ENCODE assay signal across 10 cellular contexts in the genomic region with DNA sequence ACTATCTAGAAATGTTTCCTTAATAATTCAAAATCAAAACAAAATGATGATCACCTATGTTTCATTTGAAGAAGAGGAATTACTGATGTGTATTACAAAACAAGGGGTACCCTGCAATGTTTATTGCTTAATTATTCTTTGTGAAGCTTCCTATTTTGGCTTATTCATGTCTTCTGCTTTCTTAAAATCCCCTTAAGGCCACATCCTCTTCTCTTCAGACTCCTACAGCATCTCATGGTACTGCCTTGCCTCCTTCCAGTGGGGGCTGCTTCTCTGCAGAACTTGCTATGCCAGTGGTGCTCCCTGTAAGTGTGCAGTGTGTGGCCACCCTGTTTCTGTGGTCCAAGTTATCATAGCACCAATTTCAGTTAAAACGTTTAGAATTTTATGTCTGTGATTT. TPM values are rescaled to one million over a fixed set of nuclear protein-coding genes. Genes with fewer than 3 reads are reported as not detected.
DNase-seq lines count a peak whose midpoint lies in the region; ATAC-seq and TF ChIP-seq lines count a peak whose summit lies in the region.
"Had no signal": no experiment of that assay in that cellular context is flagged by ENCODE, and none has a peak within 500 bp of the region (broad histone marks: within the 10 kb centered on the region; RNA-seq: fewer than 3 reads in every experiment).

No MANE protein-coding gene starts in this region.

- peaks cover 22% of the 10 kb centered on the region for H3K4me1 Mint-ChIP-seq in dendritic cell treated with granulocyte-macrophage colony-stimulating factor and Interleukin-4, amounts not matched to agents 40 ng/mL and 50 ng/mL, for 4 days (ENCODE audit: low read depth)

- no peak overlapping the region for H3K4me3 ChIP-seq in GM12864 (ENCODE audit: low read depth, low read length)
- H3K4me3 ChIP-seq in ovary = no peak overlapping the region
- H3K4me3 ChIP-seq: thoracic aorta had no signal

- no peaks in the 10 kb centered on the region for H3K27me3 Mint-ChIP-seq in dendritic cell treated with granulocyte-macrophage colony-stimulating factor and Interleukin-4, amounts not matched to agents 40 ng/mL and 50 ng/mL, for 4 days

- H3K9me3 Mint-ChIP-seq in dendritic cell treated with granulocyte-macrophage colony-stimulating factor and Interleukin-4, amounts not matched to agents 40 ng/mL and 50 ng/mL, for 4 days = no peaks in the 10 kb centered on the region

- TF ChIP-seq CTCF in GM12864 (IDR thresholded peaks at IDR 0.05; ENCODE audit: low read depth, low read length, missing control alignments) (no peak), ovary (IDR thresholded peaks at IDR 0.05) (no peak)

- no peak overlapping the region for H3K27ac ChIP-seq in ovary
- H3K27ac ChIP-seq: thoracic aorta had no signal

- peaks cover 5% of the 10 kb centered on the region for H3K4me1 ChIP-seq in ovary (ENCODE audit: insufficient read depth)

- no peak for TF ChIP-seq EP300 in ovary (IDR thresholded peaks at IDR 0.05)

- H3K36me3 ChIP-seq in ovary = no peaks in the 10 kb centered on the region
- H3K36me3 ChIP-seq: thoracic aorta had no signal

- no peaks in the 10 kb centered on the region for H3K27me3 ChIP-seq in ovary

- peak; percentile 15 for DNase-seq in GM12864 (ENCODE audit: low read depth)
- DNase-seq in D341Med (ENCODE audit: low spot score) = no peak
- DNase-seq in ovary = no peak
- no peak for DNase-seq in DMS 273 (lab: John Stamatoyannopoulos, UW; ENCODE audit: unreplicated experiment)
- no peak for DNase-seq in stimulated activated CD4-positive, alpha-beta T cell treated with anti-CD3 and anti-CD28 coated beads, Interleukin-15, amount 100 ng/mL, for 24 hours
- DNase-seq: left cardiac atrium had no signal

- no peaks in the 10 kb centered on the region for H3K9me3 ChIP-seq in ovary
- H3K9me3 ChIP-seq: thoracic aorta had no signal

- intact Hi-C loops in dendritic cell treated with granulocyte-macrophage colony-stimulating factor and Interleukin-4, amounts not matched to agents 40 ng/mL and 50 ng/mL, for 4 days (cut with micrococcal nuclease) = no loop called here
- intact Hi-C loops in ovary (cut with DNase I) = no loop called here

- no peaks in the 10 kb centered on the region for H3K36me3 Mint-ChIP-seq in dendritic cell treated with granulocyte-macrophage colony-stimulating factor and Interleukin-4, amounts not matched to agents 40 ng/mL and 50 ng/mL, for 4 days (ENCODE audit: low read depth)

- H3K4me3 Mint-ChIP-seq in dendritic cell treated with granulocyte-macrophage colony-stimulating factor and Interleukin-4, amounts not matched to agents 40 ng/mL and 50 ng/mL, for 4 days = peak overlapping the region; percentile 24

- H3K27ac Mint-ChIP-seq in dendritic cell treated with granulocyte-macrophage colony-stimulating factor and Interleukin-4, amounts not matched to agents 40 ng/mL and 50 ng/mL, for 4 days = peak overlapping the region; percentile 78

- no peak for TF ChIP-seq POLR2A in ovary (IDR thresholded peaks at IDR 0.05)

- ATAC-seq in GM21390 (IDR thresholded peaks at IDR 0.05; ENCODE audit: unreplicated experiment) (peak; percentile 60), HG03558 (IDR thresholded peaks at IDR 0.05; ENCODE audit: extremely low read depth, unreplicated experiment) (peak; percentile 39)

- 12 to 13% (median 13%) methylated on average over 1 of the region's 1 CpG for WGBS in ovary, 3 donors

RNA-seq across cellular contexts. Expression of a gene that starts 35.0 kb away (rescaled TPM):
- 10 to 100 TPM in 6 of 7 donors, 1 to 10 TPM in 1; 7.2 to 44.6 (median 14.8) TPM for total RNA-seq in ovary
- 1 to 10 TPM; 5.3 to 6.8 TPM for polyA plus RNA-seq in ovary

RNA-seq across cellular contexts. Expression of a gene that starts 42.2 kb away (rescaled TPM):
- 10 to 100 TPM in 4 of 7 donors, 1 to 10 TPM in 3; 3.5 to 20.5 (median 10.5) TPM for total RNA-seq in ovary
- polyA plus RNA-seq in ovary = 10 to 100 TPM in 1 of 2 donors, 1 to 10 TPM in 1; 4.9 to 22.4 TPM
